Comparison of ENCODE assay signal across 8 cellular contexts in the genomic region with DNA sequence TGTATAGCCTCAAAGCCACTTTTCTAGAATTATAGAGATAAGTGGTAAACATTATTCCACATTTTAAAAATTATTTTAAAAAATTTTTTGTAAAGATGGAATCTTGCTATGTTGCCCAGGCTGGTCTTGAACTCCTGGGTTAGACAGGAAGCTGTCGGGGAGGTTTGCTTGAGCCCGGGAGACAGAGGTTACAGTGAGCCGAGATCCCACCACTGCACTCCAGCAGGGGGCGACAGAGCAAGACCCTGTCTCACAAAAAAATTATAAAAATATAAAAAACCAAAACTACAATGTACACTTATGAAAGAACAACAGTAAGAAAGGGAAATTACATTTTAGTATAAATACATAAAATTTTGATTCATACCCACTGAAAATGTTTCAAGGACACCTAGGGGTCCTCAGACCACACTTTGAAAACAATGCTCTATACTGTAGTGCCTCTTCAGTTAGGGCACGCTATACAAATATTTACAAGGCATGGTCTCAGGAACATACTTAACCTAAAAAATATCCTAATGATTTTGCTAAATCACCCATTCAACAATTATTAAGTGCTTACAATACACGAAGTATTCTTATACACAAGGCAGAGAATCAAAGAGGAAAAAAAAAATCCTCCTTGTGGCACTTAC.
DNase-seq lines count a peak whose midpoint lies in the region; ATAC-seq and TF ChIP-seq lines count a peak whose summit lies in the region.

No MANE protein-coding gene starts in this region.

- H3K4me3 Mint-ChIP-seq in GM23338: no peak overlapping the region
- no peak overlapping the region for H3K4me3 Mint-ChIP-seq in activated naive CD4-positive, alpha-beta T cell treated with anti-CD3 and anti-CD28 coated beads, Interleukin-2, amount 10 ng/mL, durations not matched to agents 7 days and 5 days

- no peak overlapping the region for H3K4me2 ChIP-seq in GM23338

- no peaks in the 10 kb centered on the region for H3K27me3 ChIP-seq in GM23338 (ENCODE audit: insufficient read depth)
- H3K27me3 ChIP-seq in left ventricle myocardium inferior (ENCODE audit: low read depth): no peaks in the 10 kb centered on the region

- DNase-seq in GM23338 (ENCODE audit: low spot score) (peak; percentile 72), SK-MEL-5 (ENCODE audit: low read depth, low spot score) (peak; percentile 70), left ventricle myocardium inferior (peak; percentile 53), NCI-H1694 treated with DMSO at 0.1 percent for 48 hours (lab: John Stamatoyannopoulos, UW) (no peak)
- DNase-seq in activated naive CD4-positive, alpha-beta T cell treated with anti-CD3 and anti-CD28 coated beads, Interleukin-2, amount 10 ng/mL, durations not matched to agents 7 days and 5 days: peak; percentile 81
- peak; percentile 70 for DNase-seq in stimulated activated CD4-positive, alpha-beta T cell treated with anti-CD3 and anti-CD28 coated beads, Interleukin-1b, Interleukin-23, amount 100 ng/mL, for 48 hours

- H3K9me2 ChIP-seq in GM23338 (ENCODE audit: insufficient read depth): no peaks in the 10 kb centered on the region

- H3K9me3 Mint-ChIP-seq in GM23338: peaks cover 2% of the 10 kb centered on the region; the same call in 2 of the 3 replicates
- H3K9me3 Mint-ChIP-seq in activated naive CD4-positive, alpha-beta T cell treated with anti-CD3 and anti-CD28 coated beads, Interleukin-2, amount 10 ng/mL, durations not matched to agents 7 days and 5 days: no peaks in the 10 kb centered on the region

- H3K27ac ChIP-seq in GM23338 (ENCODE audit: low read depth): no peak overlapping the region
- peak overlapping the region; percentile 13 for H3K27ac ChIP-seq in left ventricle myocardium inferior (replicated peaks)

- H2AFZ ChIP-seq in GM23338: no peak overlapping the region

- no peaks in the 10 kb centered on the region for H4K20me1 ChIP-seq in GM23338 (replicated peaks; ENCODE audit: insufficient read depth)

- H3F3A ChIP-seq in GM23338 (replicated peaks; ENCODE audit: low read depth): no peaks in the 10 kb centered on the region

- in situ Hi-C loops in SK-MEL-5 (cut with HindIII; ENCODE audit: low pct_unique_long_range_greater_than_20kb, low sequenced_read_pairs): no loop called here

- TF ChIP-seq CTCF in GM23338 (conservative IDR thresholded peaks at IDR 0.05; ENCODE audit: low read depth in 2 of 2): peak; percentile 75 to 96
- peak; percentile 77 for TF ChIP-seq CTCF in left ventricle myocardium inferior (IDR thresholded peaks at IDR 0.05; ENCODE audit: borderline replicate concordance)

- ATAC-seq in GM23338 (peak; percentile 87), HG03378 (IDR thresholded peaks at IDR 0.05; ENCODE audit: unreplicated experiment) (no peak), HG03095 (IDR thresholded peaks at IDR 0.05; ENCODE audit: unreplicated experiment) (no peak)

- H3K36me3 Mint-ChIP-seq in GM23338 (ENCODE audit: low read depth): peaks cover 15% of the 10 kb centered on the region; the same call in 2 of the 3 replicates
- peaks cover 9% of the 10 kb centered on the region for H3K36me3 Mint-ChIP-seq in activated naive CD4-positive, alpha-beta T cell treated with anti-CD3 and anti-CD28 coated beads, Interleukin-2, amount 10 ng/mL, durations not matched to agents 7 days and 5 days

- peaks cover 3% of the 10 kb centered on the region for H3K27me3 Mint-ChIP-seq in GM23338 (ENCODE audit: insufficient read depth, low read depth, poor library complexity)
- H3K27me3 Mint-ChIP-seq in activated naive CD4-positive, alpha-beta T cell treated with anti-CD3 and anti-CD28 coated beads, Interleukin-2, amount 10 ng/mL, durations not matched to agents 7 days and 5 days: no peaks in the 10 kb centered on the region

- H3K9me3 ChIP-seq in left ventricle myocardium inferior (replicated peaks): no peaks in the 10 kb centered on the region

- H3K4me1 Mint-ChIP-seq in GM23338: no peaks in the 10 kb centered on the region
- H3K4me1 Mint-ChIP-seq in activated naive CD4-positive, alpha-beta T cell treated with anti-CD3 and anti-CD28 coated beads, Interleukin-2, amount 10 ng/mL, durations not matched to agents 7 days and 5 days: peaks cover 20% of the 10 kb centered on the region

- H3K36me3 ChIP-seq in GM23338 (ENCODE audit: insufficient read depth) (no peaks in the 10 kb centered on the region), left ventricle myocardium inferior (no peaks in the 10 kb centered on the region)

- intact Hi-C loops in left ventricle myocardium inferior (cut with micrococcal nuclease): loop anchor here (10.0 kb wide), 1 partner anchor 119 kb away; no protein-coding TSS in a partner anchor

- no peak overlapping the region for H3K27ac Mint-ChIP-seq in GM23338
- no peak overlapping the region for H3K27ac Mint-ChIP-seq in activated naive CD4-positive, alpha-beta T cell treated with anti-CD3 and anti-CD28 coated beads, Interleukin-2, amount 10 ng/mL, durations not matched to agents 7 days and 5 days

- H3K4me3 ChIP-seq in GM23338: no peak overlapping the region
- no peak overlapping the region for H3K4me3 ChIP-seq in left ventricle myocardium inferior

- peaks cover 42% of the 10 kb centered on the region for H3K79me2 ChIP-seq in GM23338 (replicated peaks; ENCODE audit: insufficient read depth)

- no peaks in the 10 kb centered on the region for H3K4me1 ChIP-seq in GM23338 (ENCODE audit: insufficient read depth)
- H3K4me1 ChIP-seq in left ventricle myocardium inferior: peaks cover 16% of the 10 kb centered on the region

- CTCF ChIA-PET in activated naive CD4-positive, alpha-beta T cell treated with anti-CD3 and anti-CD28 coated beads, Interleukin-2, amount 10 ng/mL, durations not matched to agents 7 days and 5 days (lab: Charles Lee): interaction anchor here (0.6 to 7.8 kb wide), 12 partner anchors 9 to 374 kb away, joined by 3 to 127 read pairs (median 6); no protein-coding TSS in a partner anchor

TF ChIP-seq in GM23338, 12 proteins besides CTCF, POLR2A, EP300 and RAD21 (continues in another document):
- TF ChIP-seq EZH2 (IDR thresholded peaks at IDR 0.05; ENCODE audit: low read depth, unreplicated experiment): no peak
- TF ChIP-seq STAT1 (IDR thresholded peaks at IDR 0.05; ENCODE audit: unreplicated experiment): no peak
- TF ChIP-seq JUNB (IDR thresholded peaks at IDR 0.05; ENCODE audit: unreplicated experiment): no peak
- no peak for TF ChIP-seq ZNF114 (CRISPR knock-in tag; IDR thresholded peaks at IDR 0.05)
- TF ChIP-seq, protein P1, sequence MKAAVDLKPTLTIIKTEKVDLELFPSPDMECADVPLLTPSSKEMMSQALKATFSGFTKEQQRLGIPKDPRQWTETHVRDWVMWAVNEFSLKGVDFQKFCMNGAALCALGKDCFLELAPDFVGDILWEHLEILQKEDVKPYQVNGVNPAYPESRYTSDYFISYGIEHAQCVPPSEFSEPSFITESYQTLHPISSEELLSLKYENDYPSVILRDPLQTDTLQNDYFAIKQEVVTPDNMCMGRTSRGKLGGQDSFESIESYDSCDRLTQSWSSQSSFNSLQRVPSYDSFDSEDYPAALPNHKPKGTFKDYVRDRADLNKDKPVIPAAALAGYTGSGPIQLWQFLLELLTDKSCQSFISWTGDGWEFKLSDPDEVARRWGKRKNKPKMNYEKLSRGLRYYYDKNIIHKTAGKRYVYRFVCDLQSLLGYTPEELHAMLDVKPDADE (IDR thresholded peaks at IDR 0.05): no peak
- no peak for TF ChIP-seq POLR2AphosphoS5 (IDR thresholded peaks at IDR 0.05; ENCODE audit: low read depth)
